In the genomic region with DNA sequence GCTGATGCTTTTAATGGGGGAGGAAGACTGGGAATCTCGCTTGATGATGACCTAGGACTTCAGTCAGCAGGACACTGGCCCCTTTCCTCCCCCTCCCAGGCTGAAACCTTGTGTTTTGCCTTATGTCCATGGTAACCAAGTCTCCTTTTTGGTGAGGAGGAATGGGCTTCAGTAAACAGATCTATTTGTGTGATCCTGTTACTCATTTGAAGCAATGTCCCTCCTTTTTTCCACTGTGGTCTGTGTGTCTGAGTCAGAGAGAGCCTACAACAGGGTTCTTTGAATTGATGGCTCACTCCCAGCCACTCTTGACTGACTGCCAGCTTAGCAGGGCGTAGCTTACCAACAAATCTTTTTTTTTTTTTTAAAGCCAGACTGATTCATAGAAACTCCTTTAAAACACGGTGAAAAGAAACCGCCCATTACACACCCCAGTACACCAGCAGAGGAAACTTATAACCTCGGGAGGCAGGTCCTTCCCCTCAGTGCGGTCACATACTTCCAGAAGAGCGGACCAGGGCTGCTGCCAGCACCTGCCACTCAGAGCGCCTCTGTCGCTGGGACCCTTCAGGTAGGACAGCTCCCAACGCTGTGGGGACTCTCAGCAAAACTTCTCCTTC, we compare ENCODE assay signal across 8 cellular contexts. TPM values are rescaled to one million over a fixed set of nuclear protein-coding genes. Genes with fewer than 3 reads are reported as not detected.
A peak's percentile ranks its signal among the peaks of the same experiment; 100 is the strongest.
DNase-seq lines count a peak whose midpoint lies in the region; ATAC-seq and TF ChIP-seq lines count a peak whose summit lies in the region.

A gene with protein sequence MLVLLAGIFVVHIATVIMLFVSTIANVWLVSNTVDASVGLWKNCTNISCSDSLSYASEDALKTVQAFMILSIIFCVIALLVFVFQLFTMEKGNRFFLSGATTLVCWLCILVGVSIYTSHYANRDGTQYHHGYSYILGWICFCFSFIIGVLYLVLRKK (plus strand): TSS at position 425 of the 620 bp plus-strand sequence. CDS start 14,785 bp downstream, outside the sequence.

- TF ChIP-seq CTCF in GM12864 (IDR thresholded peaks at IDR 0.05; ENCODE audit: low read depth, low read length, missing control alignments) = no peak

- no peaks in the 10 kb centered on the region for H3K27me3 ChIP-seq in endocrine pancreas (ENCODE audit: control insufficient read depth, insufficient read depth, low read length)

- no peak within 1 kb of the TSS for H3K9ac ChIP-seq in endocrine pancreas (ENCODE audit: control insufficient read depth, insufficient read depth, low read length)

- peak; percentile 95 for ATAC-seq in HG02610 (IDR thresholded peaks at IDR 0.05; ENCODE audit: unreplicated experiment)

- H3K4me3 ChIP-seq in GM12864 (ENCODE audit: low read depth, low read length) = no peak within 1 kb of the TSS
- H3K4me3 ChIP-seq in endocrine pancreas (ENCODE audit: control insufficient read depth, insufficient read depth, low read length) = peak within 1 kb of the TSS; percentile 25

- no peaks in the 10 kb centered on the region for H3K9me3 ChIP-seq in endocrine pancreas (ENCODE audit: control insufficient read depth, low read length)

- H3K36me3 ChIP-seq in endocrine pancreas (ENCODE audit: control insufficient read depth, insufficient read depth, low read length) = no peaks in the 10 kb centered on the region

- no peaks in the 10 kb centered on the region for H3K4me1 ChIP-seq in endocrine pancreas (ENCODE audit: control insufficient read depth, insufficient read depth, low read length)

- DNase-seq in GM12864 (ENCODE audit: low read depth) = peak; percentile 40
- peak; percentile 25 for DNase-seq in NCI-H2107 (lab: John Stamatoyannopoulos, UW)
- DNase-seq in activated CD8-positive, alpha-beta memory T cell treated with anti-CD3 and anti-CD28 coated beads for 48 hours (ENCODE audit: low read depth in 2 of 3, low spot score in 2 of 3) = peak in 2 of 3 experiments; percentile 25 to 26
- peak; percentile 93 for DNase-seq in mucosa of gallbladder (ENCODE audit: low spot score)
- DNase-seq in stimulated activated CD8-positive, alpha-beta memory T cell treated with anti-CD3 and anti-CD28 coated beads, Interleukin-4, amount 100 ng/mL, for 48 hours = peak; percentile 78
- no peak for DNase-seq in NCI-H748 treated with DMSO at 0.1 percent for 48 hours (lab: John Stamatoyannopoulos, UW)

RNA-seq across cellular contexts. Expression of the gene that starts here (rescaled TPM):
- total RNA-seq in mucosa of gallbladder = 66.0 TPM
